Comparison of ENCODE assay signal across 8 cellular contexts in genomic region chr5:33997331-33997983, GRCh38. TPM values are rescaled to one million over a fixed set of nuclear protein-coding genes. Genes with fewer than 3 reads are reported as not detected.
DNase-seq lines count a peak whose midpoint lies in the region; ATAC-seq and TF ChIP-seq lines count a peak whose summit lies in the region.
"Had no signal": no experiment of that assay in that cellular context is flagged by ENCODE, and none has a peak within 500 bp of the region (broad histone marks: within the 10 kb centered on the region; RNA-seq: fewer than 3 reads in every experiment).

No MANE protein-coding gene starts in this region.

- no peaks in the 10 kb centered on the region for H3K9me2 ChIP-seq in PC-3 (replicated peaks; ENCODE audit: low read length)

- intact Hi-C loops in PC-3 (cut with micrococcal nuclease) (loop anchor here (1.0 to 2.0 kb wide), 3 partner anchors 56 to 467 kb away; no protein-coding TSS in a partner anchor), left colon (cut with DNase I, micrococcal nuclease) (no loop called here)

- no peaks in the 10 kb centered on the region for H3K79me2 ChIP-seq in PC-3 (ENCODE audit: low read length)

- H3K27ac ChIP-seq in PC-3 (ENCODE audit: low read length) (no peak overlapping the region), substantia nigra (ENCODE audit: low read depth, low read length, poor library complexity, severe bottlenecking) (peak overlapping the region; percentile 21)

- H3K4me3 ChIP-seq in Jurkat, Clone E6-1 (ENCODE audit: low read length) = no peak overlapping the region
- H3K4me3 ChIP-seq in PC-3 (ENCODE audit: low read length) (no peak overlapping the region), cardiac fibroblast (replicated peaks in 1 of 2; ENCODE audit: low read depth in 2 of 2, low read length in 2 of 2) (no peak overlapping the region)

- peaks cover 21% of the 10 kb centered on the region for H3K4me1 ChIP-seq in PC-3 (ENCODE audit: insufficient read depth, low read length)

- H3K9ac ChIP-seq in PC-3 (ENCODE audit: low read length) = no peak overlapping the region

- peak; percentile 77 for ATAC-seq in GM21367 (IDR thresholded peaks at IDR 0.05; ENCODE audit: unreplicated experiment)
- peak; percentile 49 for ATAC-seq in PC-3
- peak; percentile 87 for ATAC-seq in left colon

- no peaks in the 10 kb centered on the region for H3K36me3 ChIP-seq in PC-3 (ENCODE audit: low read depth, low read length)

- peak overlapping the region; percentile 52 for H2AFZ ChIP-seq in PC-3 (ENCODE audit: low read length)

- DNase-seq in ELF-1 (ENCODE audit: low read depth, low spot score) (peak; percentile 43), PC-3 (peak; percentile 88), cardiac fibroblast (ENCODE audit: low read depth in 2 of 2) (peak; percentile 89 to 91), left colon (peak; percentile 49 to 63), substantia nigra (lab: John Stamatoyannopoulos, UW) (peak in 38 of 49 donors; percentile 3 to 84 (median 24))
- DNase-seq in Jurkat, Clone E6-1 (ENCODE audit: low read depth, low spot score) = peak; percentile 19

- POLR2A ChIA-PET in PC-3 (lab: Charles Lee; ENCODE audit: unreplicated experiment) = interaction anchor here (0.6 to 0.7 kb wide), 2 partner anchors 17 to 19 kb away, joined by 3 read pairs; no protein-coding TSS in a partner anchor

- H3K4me2 ChIP-seq in PC-3 (ENCODE audit: low read length) = peak overlapping the region; percentile 27; the same call in 1 of the 2 replicates

- H3K27me3 ChIP-seq in PC-3 (ENCODE audit: low read length) = no peaks in the 10 kb centered on the region

- H3F3A ChIP-seq in PC-3 (ENCODE audit: low read length, unreplicated experiment) = no peaks in the 10 kb centered on the region

- no TSS peak for BruUV-seq in PC-3 (replicated peaks; lab: Mats Ljungman, UMichigan)

- CTCF ChIA-PET in PC-3 (lab: Charles Lee) = interaction anchor here (0.6 to 1.0 kb wide), 2 partner anchors 454 to 520 kb away, joined by 3 read pairs; no protein-coding TSS in a partner anchor

- no peaks in the 10 kb centered on the region for H3K9me3 ChIP-seq in PC-3 (ENCODE audit: low read length)

- TF ChIP-seq CTCF in PC-3 (conservative IDR thresholded peaks at IDR 0.05; ENCODE audit: low read depth, low read length) (peak; percentile 87), cardiac fibroblast (IDR thresholded peaks at IDR 0.05; ENCODE audit: low read depth, low read length) (peak; percentile 66)

- no peaks in the 10 kb centered on the region for H4K20me1 ChIP-seq in PC-3 (ENCODE audit: low read length)

RNA-seq across cellular contexts. Expression of gene AMACR, which starts 10.4 kb away (rescaled TPM):
- 13.6 TPM for polyA plus RNA-seq in Jurkat, Clone E6-1 (2012; ENCODE audit: insufficient read depth, insufficient read length)
- 12.3 and 12.7 TPM in 2 replicates for total RNA-seq in PC-3 (2014; rRNA removed)
- 10 to 100 TPM; 53.3 to 89.1 TPM for total RNA-seq in left colon

RNA-seq across cellular contexts. Expression of gene SLC45A2, which starts 13.0 kb away (rescaled TPM):
- not detected for polyA plus RNA-seq in Jurkat, Clone E6-1 (2012; ENCODE audit: insufficient read depth, insufficient read length)
- total RNA-seq in PC-3 (2014; rRNA removed) = not detected in 2 replicates
- under 1 TPM; 0.73 to 0.75 TPM for total RNA-seq in left colon
- total RNA-seq: urinary bladder had no signal
- polyA plus RNA-seq: urinary bladder had no signal

RNA-seq across cellular contexts. Expression of gene C1QTNF3, which starts 45.6 kb away (rescaled TPM):
- polyA plus RNA-seq in Jurkat, Clone E6-1 (2012; ENCODE audit: insufficient read depth, insufficient read length) = 12.0 TPM
- total RNA-seq in PC-3 (2014; rRNA removed) (0.92 and 1.1 TPM in 2 replicates), left colon (1 to 10 TPM; 3.8 to 5.6 TPM)

Comparison
In these comparisons a context has a peak if more than half of its experiments do, and no peak if none do; other contexts are left out.
1. DNase-seq: peak in every context shown above with its lines; median percentile 90 in cardiac fibroblast; 88 in PC-3; 56 in left colon; 43 in ELF-1; 24 in substantia nigra; 19 in Jurkat, Clone E6-1.